Comparison of ENCODE assay signal across 2 cellular contexts in the genomic region with DNA sequence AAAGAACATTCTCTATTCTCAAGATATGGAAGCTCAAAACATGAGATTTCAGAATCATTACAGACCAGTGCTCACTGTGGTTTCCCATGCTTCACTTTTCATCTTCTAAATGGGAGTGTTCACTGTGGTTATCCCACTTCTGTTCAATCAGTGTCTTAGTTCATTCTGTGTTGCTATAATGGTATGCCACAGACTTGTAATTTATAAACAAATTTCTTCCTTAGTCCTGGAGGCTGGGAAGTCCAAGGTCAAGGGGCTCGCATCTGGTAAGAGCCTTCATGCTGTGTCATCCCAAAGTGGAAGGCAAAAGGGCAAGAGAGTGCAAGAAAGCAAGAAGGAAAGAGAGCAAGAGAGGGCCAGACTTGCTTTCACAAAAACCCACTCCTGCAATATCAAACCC.
TF ChIP-seq lines count a peak whose summit lies in the region.

No MANE protein-coding gene starts in this region.

TF ChIP-seq in IMR-90, 13 proteins besides CTCF, POLR2A, EP300 and RAD21:
- TF ChIP-seq, protein P1, sequence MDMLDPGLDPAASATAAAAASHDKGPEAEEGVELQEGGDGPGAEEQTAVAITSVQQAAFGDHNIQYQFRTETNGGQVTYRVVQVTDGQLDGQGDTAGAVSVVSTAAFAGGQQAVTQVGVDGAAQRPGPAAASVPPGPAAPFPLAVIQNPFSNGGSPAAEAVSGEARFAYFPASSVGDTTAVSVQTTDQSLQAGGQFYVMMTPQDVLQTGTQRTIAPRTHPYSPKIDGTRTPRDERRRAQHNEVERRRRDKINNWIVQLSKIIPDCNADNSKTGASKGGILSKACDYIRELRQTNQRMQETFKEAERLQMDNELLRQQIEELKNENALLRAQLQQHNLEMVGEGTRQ (IDR thresholded peaks at IDR 0.05; ENCODE audit: low read depth, low read length), result no peak
- TF ChIP-seq, protein P2, sequence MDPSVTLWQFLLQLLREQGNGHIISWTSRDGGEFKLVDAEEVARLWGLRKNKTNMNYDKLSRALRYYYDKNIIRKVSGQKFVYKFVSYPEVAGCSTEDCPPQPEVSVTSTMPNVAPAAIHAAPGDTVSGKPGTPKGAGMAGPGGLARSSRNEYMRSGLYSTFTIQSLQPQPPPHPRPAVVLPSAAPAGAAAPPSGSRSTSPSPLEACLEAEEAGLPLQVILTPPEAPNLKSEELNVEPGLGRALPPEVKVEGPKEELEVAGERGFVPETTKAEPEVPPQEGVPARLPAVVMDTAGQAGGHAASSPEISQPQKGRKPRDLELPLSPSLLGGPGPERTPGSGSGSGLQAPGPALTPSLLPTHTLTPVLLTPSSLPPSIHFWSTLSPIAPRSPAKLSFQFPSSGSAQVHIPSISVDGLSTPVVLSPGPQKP (IDR thresholded peaks at IDR 0.05; ENCODE audit: borderline replicate concordance, low read depth, low read length), result no peak
- TF ChIP-seq BHLHE40 (IDR thresholded peaks at IDR 0.05; ENCODE audit: low read depth, low read length), result no peak
- TF ChIP-seq MAZ (IDR thresholded peaks at IDR 0.05; ENCODE audit: borderline replicate concordance, low read depth, low read length), result no peak
- TF ChIP-seq SMC3 (IDR thresholded peaks at IDR 0.05; ENCODE audit: low read depth, low read length), result no peak
- TF ChIP-seq CHD1 (IDR thresholded peaks at IDR 0.05; ENCODE audit: low read depth, low read length), result no peak
- TF ChIP-seq RCOR1 (IDR thresholded peaks at IDR 0.05; ENCODE audit: insufficient replicate concordance, low read length), result peak; percentile 31
- TF ChIP-seq RFX5 (IDR thresholded peaks at IDR 0.05; ENCODE audit: low read depth, low read length), result no peak
- TF ChIP-seq FOS (IDR thresholded peaks at IDR 0.05; ENCODE audit: low read depth, low read length), result no peak
- peak; percentile 50; the same call in 1 of the 2 replicates for TF ChIP-seq NFE2L2 (IDR thresholded peaks at IDR 0.05; ENCODE audit: low read depth, low read length)
- no peak for TF ChIP-seq CEBPB (IDR thresholded peaks at IDR 0.05; ENCODE audit: low read depth, low read length)
- TF ChIP-seq MXI1 (IDR thresholded peaks at IDR 0.05; ENCODE audit: borderline replicate concordance, low read depth, low read length), result no peak
- TF ChIP-seq MAFK (IDR thresholded peaks at IDR 0.05; ENCODE audit: low read depth, low read length), result peak; percentile 1; the same call in 1 of the 2 replicates

TF ChIP-seq in endothelial cell of umbilical vein, 7 proteins besides CTCF, POLR2A, EP300 and RAD21:
- TF ChIP-seq MYC (IDR thresholded peaks at IDR 0.05; ENCODE audit: low read depth, low read length) (no peak), GATA2 (IDR thresholded peaks at IDR 0.05; ENCODE audit: insufficient read depth, insufficient read length, low read depth, low read length) (no peak), EZH2 (IDR thresholded peaks at IDR 0.05; ENCODE audit: borderline replicate concordance, low read depth, low read length, severe bottlenecking) (no peak), FOS (IDR thresholded peaks at IDR 0.05; ENCODE audit: borderline replicate concordance, insufficient read depth, low read length) (no peak), POLR2AphosphoS5 (IDR thresholded peaks at IDR 0.05; ENCODE audit: insufficient read depth, low read depth, low read length) (no peak), JUN (IDR thresholded peaks at IDR 0.05; ENCODE audit: borderline replicate concordance, insufficient read depth, insufficient read length, low read depth) (no peak)
- TF ChIP-seq, protein P3, sequence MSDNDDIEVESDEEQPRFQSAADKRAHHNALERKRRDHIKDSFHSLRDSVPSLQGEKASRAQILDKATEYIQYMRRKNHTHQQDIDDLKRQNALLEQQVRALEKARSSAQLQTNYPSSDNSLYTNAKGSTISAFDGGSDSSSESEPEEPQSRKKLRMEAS (IDR thresholded peaks at IDR 0.05; ENCODE audit: insufficient read depth, insufficient read length), result no peak
